16 cellular contexts compared by ENCODE assay signal in genomic region chr7:91537260-91538152, GRCh38.
DNase-seq lines count a peak whose midpoint lies in the region; ATAC-seq lines count a peak whose summit lies in the region.
"Had no signal": no experiment of that assay in that cellular context is flagged by ENCODE, and none has a peak within 500 bp of the region (broad histone marks: within the 10 kb centered on the region; RNA-seq: fewer than 3 reads in every experiment).

No MANE protein-coding gene starts in this region.

- H3K4me3 Mint-ChIP-seq in activated naive CD4-positive, alpha-beta T cell treated with anti-CD3 and anti-CD28 coated beads for 36 hours = no peak overlapping the region
- H3K4me3 Mint-ChIP-seq: CD14-positive monocyte had no signal

- H3K4me1 ChIP-seq in neuron (ENCODE audit: insufficient read depth, low read length) = peaks cover 5% of the 10 kb centered on the region
- H3K4me1 ChIP-seq: A549 had no signal

- DNase-seq in SK-N-MC (ENCODE audit: low read depth, low spot score) = no peak
- DNase-seq in activated naive CD4-positive, alpha-beta T cell treated with anti-CD3 and anti-CD28 coated beads for 36 hours = no peak
- DNase-seq in COR-L47 (lab: John Stamatoyannopoulos, UW) = no peak
- no peak for DNase-seq in amniotic stem cell (lab: John Stamatoyannopoulos, UW)
- DNase-seq in NCI-H774 (lab: John Stamatoyannopoulos, UW) = no peak
- DNase-seq: KBM-7, NCI-H1694 treated with DMSO at 0.1 percent for 48 hours, NCI-H2171, NCI-H446 treated with DMSO at 0.1 percent for 48 hours, RPMI8226 had no signal

- H3K36me3 ChIP-seq in SK-N-MC (ENCODE audit: insufficient read depth, low read length) (no peaks in the 10 kb centered on the region), neuron (ENCODE audit: insufficient read depth, low read length) (no peaks in the 10 kb centered on the region)

- no peak overlapping the region for H3K27ac ChIP-seq in SK-N-MC
- H3K27ac ChIP-seq: A549 had no signal

- H3K4me3 ChIP-seq in SK-N-MC (no peak overlapping the region), neuron (ENCODE audit: low read length) (no peak overlapping the region)
- H3K4me3 ChIP-seq: A549, GM12878 had no signal

- intact Hi-C loops in activated naive CD4-positive, alpha-beta T cell treated with anti-CD3 and anti-CD28 coated beads for 36 hours (cut with micrococcal nuclease) = no loop called here

- peaks cover 2% of the 10 kb centered on the region for H3K27me3 Mint-ChIP-seq in activated naive CD4-positive, alpha-beta T cell treated with anti-CD3 and anti-CD28 coated beads for 36 hours (ENCODE audit: low read depth)

- no peak overlapping the region for H3K27ac Mint-ChIP-seq in activated naive CD4-positive, alpha-beta T cell treated with anti-CD3 and anti-CD28 coated beads for 36 hours
- H3K27ac Mint-ChIP-seq: CD14-positive monocyte had no signal

- no peaks in the 10 kb centered on the region for H3K27me3 ChIP-seq in neuron (ENCODE audit: insufficient read depth, low read length)

- no peaks in the 10 kb centered on the region for H3K36me3 Mint-ChIP-seq in activated naive CD4-positive, alpha-beta T cell treated with anti-CD3 and anti-CD28 coated beads for 36 hours (ENCODE audit: low read depth)
- H3K36me3 Mint-ChIP-seq: CD14-positive monocyte had no signal

- CTCF ChIA-PET in activated naive CD4-positive, alpha-beta T cell treated with anti-CD3 and anti-CD28 coated beads for 36 hours (lab: Charles Lee) = no interaction called here

- peak overlapping the region; percentile 51 for H2AFZ ChIP-seq in neuron (ENCODE audit: low read depth, low read length)

- H3K4me1 Mint-ChIP-seq in activated naive CD4-positive, alpha-beta T cell treated with anti-CD3 and anti-CD28 coated beads for 36 hours (ENCODE audit: low read depth) = no peaks in the 10 kb centered on the region
- H3K4me1 Mint-ChIP-seq: CD14-positive monocyte had no signal

- ATAC-seq in GM18867 (IDR thresholded peaks at IDR 0.05; ENCODE audit: unreplicated experiment) (peak; percentile 80), HG03439 (IDR thresholded peaks at IDR 0.05; ENCODE audit: unreplicated experiment) (peak; percentile 57)
- ATAC-seq: GM12878 had no signal

- peaks cover 4% of the 10 kb centered on the region for H3K9me3 Mint-ChIP-seq in activated naive CD4-positive, alpha-beta T cell treated with anti-CD3 and anti-CD28 coated beads for 36 hours

- H3K9me3 ChIP-seq in SK-N-MC (ENCODE audit: low read depth, low read length) = no peaks in the 10 kb centered on the region
- H3K9me3 ChIP-seq in neuron (ENCODE audit: low read length) = no peaks in the 10 kb centered on the region
- H3K9me3 ChIP-seq: A549 had no signal

- H3K9ac ChIP-seq in SK-N-MC (ENCODE audit: insufficient read length) = peak overlapping the region; percentile 6
